3 cellular contexts compared by ENCODE assay signal in the genomic region with DNA sequence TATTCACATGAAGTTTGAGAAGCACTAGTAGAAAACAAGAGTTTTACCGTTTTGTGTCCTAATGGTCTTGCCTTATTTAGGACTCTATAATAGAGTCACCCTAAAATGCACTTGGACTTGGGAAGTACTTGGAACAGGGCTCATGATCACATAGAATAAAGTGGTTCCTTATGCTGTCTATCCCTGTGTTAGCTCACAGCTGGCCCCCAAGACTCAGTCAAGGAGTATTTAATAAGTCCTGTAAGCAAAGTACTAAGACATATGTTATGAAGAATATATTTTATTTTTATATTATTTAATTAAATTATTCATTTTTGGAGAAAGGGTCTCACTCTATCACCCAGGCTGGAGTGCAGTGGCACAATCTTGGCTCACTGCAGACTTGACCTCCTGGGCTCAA.
"Had no signal": no experiment of that assay in that cellular context is flagged by ENCODE, and none has a peak within 500 bp of the region (broad histone marks: within the 10 kb centered on the region; RNA-seq: fewer than 3 reads in every experiment).

No MANE protein-coding gene starts in this region.

- H3K4me3 ChIP-seq: GM12878 had no signal

- DNase-seq: GDM1, GF-D8 had no signal
